Comparison of ENCODE assay signal across 23 cellular contexts in the genomic region with DNA sequence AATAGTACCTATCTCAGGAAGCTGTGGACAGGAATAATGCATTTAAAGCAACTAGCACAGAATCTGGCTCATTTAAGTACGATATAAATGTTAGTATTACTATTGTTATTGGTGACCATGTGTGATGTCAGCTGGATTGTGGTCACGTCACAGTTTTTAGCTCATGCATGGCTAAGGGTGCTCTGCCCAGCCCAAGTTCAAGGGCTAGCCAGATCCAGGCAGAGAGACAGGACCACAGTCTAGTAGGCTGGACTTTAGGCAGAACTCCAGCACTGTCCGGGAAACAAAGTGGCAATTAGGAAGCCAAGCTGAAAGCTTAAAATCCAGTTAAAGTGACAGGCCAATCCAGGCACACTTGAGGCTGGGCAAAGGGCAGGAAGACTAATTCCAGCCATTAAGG.
A peak's percentile ranks its signal among the peaks of the same experiment; 100 is the strongest.
DNase-seq lines count a peak whose midpoint lies in the region; ATAC-seq and TF ChIP-seq lines count a peak whose summit lies in the region.
"Had no signal": no experiment of that assay in that cellular context is flagged by ENCODE, and none has a peak within 500 bp of the region (broad histone marks: within the 10 kb centered on the region; RNA-seq: fewer than 3 reads in every experiment).

No MANE protein-coding gene starts in this region.

- H3K36me3 ChIP-seq in colonic mucosa (no peaks in the 10 kb centered on the region), left lung (no peaks in the 10 kb centered on the region)
- H3K36me3 ChIP-seq: BLaER1 treated with 17β-estradiol and CSF1 and Interleukin-3, amounts not matched to agents 10 nM and 100 nM; tibial nerve had no signal

- CTCF ChIA-PET in HEK293T (lab: Yijun Ruan, JAX) = no interaction called here

- no peak overlapping the region for H3K9ac ChIP-seq in colonic mucosa (ENCODE audit: low read depth in 2 of 2, low read length in 2 of 2)
- H3K9ac ChIP-seq: BLaER1 treated with 17β-estradiol and CSF1 and Interleukin-3, amounts not matched to agents 10 nM and 100 nM had no signal

- TF ChIP-seq CTCF in colonic mucosa (IDR thresholded peaks at IDR 0.05) = no peak
- no peak for TF ChIP-seq CTCF in left lung (IDR thresholded peaks at IDR 0.05)

- intact Hi-C loops in colonic mucosa (cut with DNase I) = no loop called here
- intact Hi-C loops in left lung (cut with DNase I) = no loop called here
- intact Hi-C loops in posterior vena cava (cut with DNase I) = no loop called here

- peak; percentile 8 for DNase-seq in AG08396 (ENCODE audit: low spot score)
- peak; percentile 27 for DNase-seq in colonic mucosa
- DNase-seq in left lung = no peak
- DNase-seq in posterior vena cava (ENCODE audit: low spot score) = peak; percentile 76
- DNase-seq in HEK293T (ENCODE audit: extremely low spot score) = no peak
- DNase-seq in DMS 273 treated with DMSO at 0.1 percent for 48 hours (lab: John Stamatoyannopoulos, UW) = no peak
- DNase-seq: activated CD4-positive, alpha-beta memory T cell treated with anti-CD3 and anti-CD28 coated beads for 36 hours; activated effector memory CD4-positive, alpha-beta T cell treated with anti-CD3 and anti-CD28 coated beads, Interleukin-2, amount 50 U/mL, for 16 hours; Caco-2; cortex of kidney; foreskin fibroblast; GOT3; NCI-H1694 treated with DMSO at 0.1 percent for 48 hours; NCI-H526 treated with DMSO at 0.1 percent for 48 hours; stimulated activated CD4-positive, alpha-beta T cell treated with anti-CD3 and anti-CD28 coated beads, Interleukin-4, amount 100 ng/mL, for 24 hours; stimulated activated naive CD8-positive, alpha-beta T cell treated with anti-CD3 and anti-CD28 coated beads, Interleukin-15, Interleukin-2, amounts not matched to agents 100 U/mL and 50 U/mL, for 24 hours; T-helper 9 cell had no signal

- no peak overlapping the region for H3K27ac ChIP-seq in colonic mucosa
- no peak overlapping the region for H3K27ac ChIP-seq in left lung
- H3K27ac ChIP-seq: BLaER1 treated with 17β-estradiol and CSF1 and Interleukin-3, amounts not matched to agents 10 nM and 100 nM; hepatocyte; RWPE1 had no signal

- no peak overlapping the region for H3K4me3 ChIP-seq in colonic mucosa
- H3K4me3 ChIP-seq in left lung = no peak overlapping the region
- H3K4me3 ChIP-seq: BLaER1 treated with 17β-estradiol and CSF1 and Interleukin-3, amounts not matched to agents 10 nM and 100 nM; hepatocyte; tibial nerve had no signal

- ATAC-seq in left lung (peak; percentile 14), GM21390 (IDR thresholded peaks at IDR 0.05; ENCODE audit: unreplicated experiment) (no peak), HG02763 (IDR thresholded peaks at IDR 0.05; ENCODE audit: unreplicated experiment) (no peak)
- ATAC-seq: stimulated activated naive CD8-positive, alpha-beta T cell treated with anti-CD3 and anti-CD28 coated beads, Interleukin-15, Interleukin-2, amounts not matched to agents 100 U/mL and 50 U/mL, for 24 hours had no signal

- POLR2A ChIA-PET in HEK293T (lab: Yijun Ruan, JAX) = no interaction called here

- no peaks in the 10 kb centered on the region for H3K27me3 ChIP-seq in colonic mucosa
- H3K27me3 ChIP-seq in left lung = no peaks in the 10 kb centered on the region
- H3K27me3 ChIP-seq: BLaER1 treated with 17β-estradiol and CSF1 and Interleukin-3, amounts not matched to agents 10 nM and 100 nM; hepatocyte; tibial nerve had no signal

- H3K4me1 ChIP-seq in colonic mucosa = no peaks in the 10 kb centered on the region
- no peaks in the 10 kb centered on the region for H3K4me1 ChIP-seq in left lung
- H3K4me1 ChIP-seq: BLaER1 treated with 17β-estradiol and CSF1 and Interleukin-3, amounts not matched to agents 10 nM and 100 nM; Caco-2 had no signal

- H3K9me3 ChIP-seq in colonic mucosa = no peaks in the 10 kb centered on the region
- no peaks in the 10 kb centered on the region for H3K9me3 ChIP-seq in left lung
- H3K9me3 ChIP-seq: BLaER1 treated with 17β-estradiol and CSF1 and Interleukin-3, amounts not matched to agents 10 nM and 100 nM; Caco-2; tibial nerve had no signal

TF ChIP-seq in HEK293T, 16 proteins besides CTCF, POLR2A, EP300 and RAD21:
- TF ChIP-seq NFRKB (IDR thresholded peaks at IDR 0.05) (no peak), FOXA1 (IDR thresholded peaks at IDR 0.05) (no peak), BHLHE40 (IDR thresholded peaks at IDR 0.05; ENCODE audit: borderline replicate concordance) (no peak), SUZ12 (IDR thresholded peaks at IDR 0.05) (no peak)

Comparison
In these comparisons a context has a peak if more than half of its experiments do, and no peak if none do; other contexts are left out.
1. DNase-seq: peak in AG08396 (single experiment), colonic mucosa (single experiment) and posterior vena cava (single experiment); none in left lung (0 of 2), HEK293T (single experiment) and DMS 273 treated with DMSO at 0.1 percent for 48 hours (single experiment).